37 cellular contexts compared by ENCODE assay signal in genomic region chr13:113135281-113135760, GRCh38. TPM values are rescaled to one million over a fixed set of nuclear protein-coding genes. Genes with fewer than 3 reads are reported as not detected.
"Had no signal": no experiment of that assay in that cellular context is flagged by ENCODE, and none has a peak within 500 bp of the region (broad histone marks: within the 10 kb centered on the region; RNA-seq: fewer than 3 reads in every experiment).

No MANE protein-coding gene starts in this region.

- H3K4me1 Mint-ChIP-seq: activated CD4-positive, alpha-beta memory T cell treated with anti-CD3 and anti-CD28 coated beads, Interleukin-2, amount 10 ng/mL, durations not matched to agents 7 days and 5 days; activated CD8-positive, alpha-beta memory T cell treated with anti-CD3 and anti-CD28 coated beads, Interleukin-2, amount 10 ng/mL, durations not matched to agents 7 days and 5 days; activated naive CD8-positive, alpha-beta T cell treated with anti-CD3 and anti-CD28 coated beads for 36 hours; T-cell had no signal

- H3K36me3 Mint-ChIP-seq: activated CD8-positive, alpha-beta memory T cell treated with anti-CD3 and anti-CD28 coated beads, Interleukin-2, amount 10 ng/mL, durations not matched to agents 7 days and 5 days; activated naive CD8-positive, alpha-beta T cell treated with anti-CD3 and anti-CD28 coated beads for 36 hours; T-cell had no signal

- H3K27ac Mint-ChIP-seq: activated CD4-positive, alpha-beta memory T cell treated with anti-CD3 and anti-CD28 coated beads, Interleukin-2, amount 10 ng/mL, durations not matched to agents 7 days and 5 days; activated CD8-positive, alpha-beta memory T cell treated with anti-CD3 and anti-CD28 coated beads, Interleukin-2, amount 10 ng/mL, durations not matched to agents 7 days and 5 days; activated naive CD8-positive, alpha-beta T cell treated with anti-CD3 and anti-CD28 coated beads for 36 hours; T-cell had no signal

- H3K9me3 ChIP-seq: SJCRH30 had no signal

- H3K27ac ChIP-seq: brain microvascular endothelial cell, SJCRH30, SK-N-MC, VCaP had no signal

- H3K4me3 Mint-ChIP-seq: activated CD4-positive, alpha-beta memory T cell treated with anti-CD3 and anti-CD28 coated beads, Interleukin-2, amount 10 ng/mL, durations not matched to agents 7 days and 5 days; activated CD8-positive, alpha-beta memory T cell treated with anti-CD3 and anti-CD28 coated beads, Interleukin-2, amount 10 ng/mL, durations not matched to agents 7 days and 5 days; activated naive CD8-positive, alpha-beta T cell treated with anti-CD3 and anti-CD28 coated beads for 36 hours; T-cell had no signal

- H3K36me3 ChIP-seq: brain microvascular endothelial cell, SJCRH30 had no signal

- DNase-seq: activated CD4-positive, alpha-beta memory T cell treated with anti-CD3 and anti-CD28 coated beads, Interleukin-2, amount 10 ng/mL, durations not matched to agents 7 days and 5 days; activated CD4-positive, alpha-beta T cell treated with anti-CD3 and anti-CD28 coated beads for 1 hour; activated CD4-positive, alpha-beta T cell treated with anti-CD3 and anti-CD28 coated beads for 48 hours; activated CD4-positive, CD25-positive, alpha-beta regulatory T cell; activated CD8-positive, alpha-beta memory T cell treated with anti-CD3 and anti-CD28 coated beads for 24 hours; activated CD8-positive, alpha-beta memory T cell treated with anti-CD3 and anti-CD28 coated beads, Interleukin-2, amount 10 ng/mL, durations not matched to agents 7 days and 5 days; activated CD8-positive, alpha-beta memory T cell treated with anti-CD3 and anti-CD28 coated beads, Interleukin-2, amount 50 U/mL, for 48 hours; activated effector memory CD4-positive, alpha-beta T cell treated with Interleukin-2 at 50 U/mL for 16 hours; activated naive CD4-positive, alpha-beta T cell; activated naive CD4-positive, alpha-beta T cell treated with anti-CD3 and anti-CD28 coated beads, Interleukin-2, amount 50 U/mL, for 16 hours; activated naive CD8-positive, alpha-beta T cell treated with anti-CD3 and anti-CD28 coated beads for 36 hours; activated T-cell treated with anti-CD3 and anti-CD28 coated beads, Interleukin-2, amount 50 U/mL, for 48 hours; amniotic stem cell; aorta; brain microvascular endothelial cell; central memory CD4-positive, alpha-beta T cell; NCI-H1092 treated with DMSO at 0.1 percent for 48 hours; NCI-H1417; NCI-H146; NCI-H187 treated with DMSO at 0.1 percent for 48 hours; NCI-H2081; NCI-H2171 treated with DMSO at 0.1 percent for 48 hours; NCI-H2227 treated with DMSO at 0.1 percent for 48 hours; NCI-H446; NCI-H510A treated with DMSO at 0.1 percent for 48 hours; NCI-H526 treated with DMSO at 0.1 percent for 48 hours; NCI-H774; SHP77; SJCRH30; T-cell; T-helper 2 cell; T-helper 9 cell had no signal

- ATAC-seq: activated CD8-positive, alpha-beta memory T cell treated with anti-CD3 and anti-CD28 coated beads, Interleukin-2, amount 10 ng/mL, durations not matched to agents 7 days and 5 days; Panc1; T-cell had no signal

- H3K4me1 ChIP-seq: SJCRH30 had no signal

- H3K4me3 ChIP-seq: SJCRH30, SK-N-MC had no signal

- H3K9me3 Mint-ChIP-seq: activated CD4-positive, alpha-beta memory T cell treated with anti-CD3 and anti-CD28 coated beads, Interleukin-2, amount 10 ng/mL, durations not matched to agents 7 days and 5 days; T-cell had no signal

RNA-seq across cellular contexts. Expression of gene F10, which starts 12.7 kb away (rescaled TPM):
- total RNA-seq: activated CD4-positive, alpha-beta memory T cell treated with anti-CD3 and anti-CD28 coated beads, Interleukin-2, amount 10 ng/mL, durations not matched to agents 7 days and 5 days; activated CD8-positive, alpha-beta memory T cell treated with anti-CD3 and anti-CD28 coated beads, Interleukin-2, amount 10 ng/mL, durations not matched to agents 7 days and 5 days; activated naive CD8-positive, alpha-beta T cell treated with anti-CD3 and anti-CD28 coated beads for 36 hours; RPMI7951; T-cell had no signal

RNA-seq across cellular contexts. Expression of gene PROZ, which starts 23.1 kb away (rescaled TPM):
- total RNA-seq: activated CD4-positive, alpha-beta memory T cell treated with anti-CD3 and anti-CD28 coated beads, Interleukin-2, amount 10 ng/mL, durations not matched to agents 7 days and 5 days; activated CD8-positive, alpha-beta memory T cell treated with anti-CD3 and anti-CD28 coated beads, Interleukin-2, amount 10 ng/mL, durations not matched to agents 7 days and 5 days; aorta; M059J; RPMI7951; SJCRH30; T-cell had no signal
- polyA plus RNA-seq: aorta had no signal

RNA-seq across cellular contexts. Expression of gene F7, which starts 29.7 kb away (rescaled TPM):
- total RNA-seq: activated CD4-positive, alpha-beta memory T cell treated with anti-CD3 and anti-CD28 coated beads, Interleukin-2, amount 10 ng/mL, durations not matched to agents 7 days and 5 days; activated CD8-positive, alpha-beta memory T cell treated with anti-CD3 and anti-CD28 coated beads, Interleukin-2, amount 10 ng/mL, durations not matched to agents 7 days and 5 days; M059J; RPMI7951; SJCRH30 had no signal
